ENCODE assay signal across 11 cellular contexts in genomic region chr5:66021585-66021984, GRCh38.
"Had no signal": no experiment of that assay in that cellular context is flagged by ENCODE, and none has a peak within 500 bp of the region (broad histone marks: within the 10 kb centered on the region; RNA-seq: fewer than 3 reads in every experiment).

No MANE protein-coding gene starts in this region.

- H3K27ac ChIP-seq: coronary artery, heart right ventricle, neutrophil, right atrium auricular region, thyroid gland, WERI-Rb-1 had no signal

- H3K27me3 ChIP-seq: heart right ventricle, neutrophil, right atrium auricular region, thyroid gland had no signal

- H3K4me3 ChIP-seq: coronary artery, heart right ventricle, right atrium auricular region, thyroid gland had no signal

- H3K4me3 Mint-ChIP-seq: activated CD8-positive, alpha-beta T cell treated with anti-CD3 and anti-CD28 coated beads, Interleukin-2, amount 10 ng/mL, durations not matched to agents 7 days and 5 days had no signal

- H3K27ac Mint-ChIP-seq: activated CD8-positive, alpha-beta T cell treated with anti-CD3 and anti-CD28 coated beads, Interleukin-2, amount 10 ng/mL, durations not matched to agents 7 days and 5 days had no signal

- ATAC-seq: activated CD8-positive, alpha-beta T cell treated with anti-CD3 and anti-CD28 coated beads, Interleukin-2, amount 10 ng/mL, durations not matched to agents 7 days and 5 days; heart right ventricle had no signal

- H3K4me1 ChIP-seq: heart right ventricle, right atrium auricular region had no signal

- H3K9me3 ChIP-seq: neutrophil, right atrium auricular region, thyroid gland had no signal

- DNase-seq: activated CD4-positive, alpha-beta T cell treated with anti-CD3 and anti-CD28 coated beads for 48 hours; activated CD8-positive, alpha-beta memory T cell treated with anti-CD3 and anti-CD28 coated beads, Interleukin-2, amount 50 U/mL, for 48 hours; activated CD8-positive, alpha-beta T cell treated with anti-CD3 and anti-CD28 coated beads, Interleukin-2, amount 10 ng/mL, durations not matched to agents 7 days and 5 days; effector CD4-positive, alpha-beta T cell; heart right ventricle; small intestine; thyroid gland; WERI-Rb-1 had no signal
